ENCODE assay signal across 14 cellular contexts in genomic region chr1:78047131-78047530, GRCh38. TPM values are rescaled to one million over a fixed set of nuclear protein-coding genes. Genes with fewer than 3 reads are reported as not detected.
DNase-seq lines count a peak whose midpoint lies in the region; ATAC-seq, FAIRE-seq and TF ChIP-seq lines count a peak whose summit lies in the region.
"Had no signal": no experiment of that assay in that cellular context is flagged by ENCODE, and none has a peak within 500 bp of the region (broad histone marks: within the 10 kb centered on the region; RNA-seq: fewer than 3 reads in every experiment).

No MANE protein-coding gene starts in this region.

- intact Hi-C loops in body of pancreas (cut with DNase I) = no loop called here
- intact Hi-C loops in HepG2 (cut with micrococcal nuclease; ENCODE audit: unreplicated experiment) = loop anchor here (5.0 kb wide), 1 partner anchor 65 kb away; no protein-coding TSS in a partner anchor
- intact Hi-C loops in uterus (cut with DNase I; ENCODE audit: low total_unique reads) = no loop called here

- TF ChIP-seq CTCF in body of pancreas (IDR thresholded peaks at IDR 0.05) (peak in 5 of 7 experiments; percentile 11 to 65 (median 54)), HepG2 (CRISPR knock-in tag; IDR thresholded peaks at IDR 0.05) (peak; percentile 38), uterus (IDR thresholded peaks at IDR 0.05) (no peak)

- ATAC-seq in body of pancreas (peak; percentile 57), HepG2 (no peak)
- ATAC-seq: activated CD4-positive, alpha-beta T cell treated with anti-CD3 and anti-CD28 coated beads for 36 hours had no signal

- no peaks in the 10 kb centered on the region for H3K36me3 ChIP-seq in body of pancreas (replicated peaks in 1 of 2; ENCODE audit: insufficient read depth in 1 of 2, low read depth in 2 of 2)
- no peaks in the 10 kb centered on the region for H3K36me3 ChIP-seq in HepG2 (replicated peaks in 1 of 2; ENCODE audit: control insufficient read depth in 1 of 2, insufficient read depth in 2 of 2, low read length in 2 of 2)
- no peaks in the 10 kb centered on the region for H3K36me3 ChIP-seq in stomach smooth muscle (ENCODE audit: control insufficient read depth in 2 of 2, insufficient read depth in 2 of 2, low read length in 2 of 2)
- H3K36me3 ChIP-seq in uterus = no peaks in the 10 kb centered on the region

- BruUV-seq in HepG2 (replicated peaks; lab: Mats Ljungman, UMichigan) = no TSS peak

- POLR2A ChIA-PET in HepG2 (lab: Yijun Ruan, JAX) = interaction anchor here (1.2 to 5.1 kb wide), 3 partner anchors 42 to 364 kb away, joined by 4 to 56 read pairs (median 12); partner anchors contain the start of genes DNAJB4 and FUBP1

- peak; percentile 53 for FAIRE-seq in HepG2 (lab: Jason Lieb, UNC)

- H3K27ac Mint-ChIP-seq in activated T-cell treated with anti-CD3 and anti-CD28 coated beads, Interleukin-2, amount 50 U/mL, for 24 hours = no peak overlapping the region
- H3K27ac Mint-ChIP-seq: activated CD4-positive, alpha-beta T cell treated with anti-CD3 and anti-CD28 coated beads for 36 hours had no signal

- H3K4me1 Mint-ChIP-seq in activated T-cell treated with anti-CD3 and anti-CD28 coated beads, Interleukin-2, amount 50 U/mL, for 24 hours (ENCODE audit: low read depth) = peaks cover 42% of the 10 kb centered on the region

- H3K4me2 ChIP-seq in HepG2 (ENCODE audit: low read depth, low read length) = peak overlapping the region; percentile 88

- H3K4me3 Mint-ChIP-seq in activated T-cell treated with anti-CD3 and anti-CD28 coated beads, Interleukin-2, amount 50 U/mL, for 24 hours = peak overlapping the region; percentile 75

- no peaks in the 10 kb centered on the region for H4K20me1 ChIP-seq in HepG2 (ENCODE audit: insufficient read depth, low read length)

- peaks cover 49% of the 10 kb centered on the region for H3K79me2 ChIP-seq in HepG2 (ENCODE audit: insufficient read depth, low read length)

- H2AFZ ChIP-seq in HepG2 (ENCODE audit: low read length) = no peak overlapping the region

- H3K9ac ChIP-seq in HepG2 (ENCODE audit: insufficient read depth, low read depth, low read length) (peak overlapping the region; percentile 80), stomach smooth muscle (ENCODE audit: low read length in 2 of 2) (peak overlapping the region in 1 of 2 donors; percentile 59)

- H3K9me3 Mint-ChIP-seq in activated T-cell treated with anti-CD3 and anti-CD28 coated beads, Interleukin-2, amount 50 U/mL, for 24 hours = no peaks in the 10 kb centered on the region

- peak overlapping the region in 1 of 2 donors; percentile 43 for H3K4me3 ChIP-seq in body of pancreas
- H3K4me3 ChIP-seq in HepG2 (replicated peaks in 1 of 3; ENCODE audit: insufficient read depth in 1 of 3, low read depth in 2 of 3, low read length in 3 of 3) = peak overlapping the region; percentile 79 to 96 (median 90); a peak in 5 of 6 replicates
- H3K4me3 ChIP-seq in stomach smooth muscle (ENCODE audit: low read length in 2 of 2) = peak overlapping the region; percentile 75 to 79
- H3K4me3 ChIP-seq in uterus = no peak overlapping the region

- H3K36me3 Mint-ChIP-seq in activated T-cell treated with anti-CD3 and anti-CD28 coated beads, Interleukin-2, amount 50 U/mL, for 24 hours (ENCODE audit: low read depth) = no peaks in the 10 kb centered on the region

- TF ChIP-seq POLR2A in body of pancreas (IDR thresholded peaks at IDR 0.05) (no peak), HepG2 (IDR thresholded peaks at IDR 0.05; ENCODE audit: insufficient read depth in 1 of 2, low read depth in 2 of 2, low read length in 2 of 2) (no peak), uterus (IDR thresholded peaks at IDR 0.05) (no peak)

- WGBS in body of pancreas, 2 donors = 14 to 17% methylated on average over 5 of the region's 5 CpGs
- 2% methylated on average over 5 of the region's 5 CpGs for WGBS in HepG2 (ENCODE audit: low lambda C conversion rate)

- DNase-seq in activated T-cell treated with anti-CD3 and anti-CD28 coated beads, Interleukin-2, amount 50 U/mL, for 24 hours = no peak
- DNase-seq in activated T-cell treated with anti-CD3 and anti-CD28 coated beads for 4 hours (no peak), body of pancreas (peak; percentile 53 to 78 (median 62)), HepG2 (ENCODE audit: low spot score) (no peak), uterus (no peak), NCI-H1092 treated with DMSO at 0.1 percent for 48 hours (lab: John Stamatoyannopoulos, UW) (no peak)
- no peak for DNase-seq in activated CD4-positive, alpha-beta T cell treated with anti-CD3 and anti-CD28 coated beads, Interleukin-2, amount 50 U/mL, for 48 hours
- DNase-seq: activated CD4-positive, alpha-beta T cell treated with anti-CD3 and anti-CD28 coated beads for 36 hours; anterior cingulate cortex; GM23248; KG1; NCI-H526 had no signal

- CTCF ChIA-PET in HepG2 (lab: Yijun Ruan, JAX; ENCODE audit: low intra/inter-chr PET ratio, low total read pairs) = no interaction called here

- no peaks in the 10 kb centered on the region for H3K27me3 ChIP-seq in body of pancreas
- no peaks in the 10 kb centered on the region; a peak in 1 of 5 replicates for H3K27me3 ChIP-seq in HepG2 (ENCODE audit: control insufficient read depth in 1 of 2, insufficient read depth in 2 of 2, low read length in 2 of 2)
- H3K27me3 ChIP-seq in stomach smooth muscle (ENCODE audit: control insufficient read depth in 1 of 2, insufficient read depth in 2 of 2, low read length in 2 of 2) = no peaks in the 10 kb centered on the region
- no peaks in the 10 kb centered on the region for H3K27me3 ChIP-seq in uterus

- H3K4me1 ChIP-seq in body of pancreas = peaks cover 51% of the 10 kb centered on the region
- peaks cover 53% of the 10 kb centered on the region for H3K4me1 ChIP-seq in HepG2 (ENCODE audit: insufficient read depth, low read length)
- peaks cover 14% of the 10 kb centered on the region for H3K4me1 ChIP-seq in stomach smooth muscle (ENCODE audit: control insufficient read depth, insufficient read depth, low read length)
- H3K4me1 ChIP-seq in uterus = no peaks in the 10 kb centered on the region

- H3K27ac ChIP-seq in body of pancreas = peak overlapping the region in 3 of 4 donors; percentile 95 to 97 (median 95)
- peak overlapping the region; percentile 86 for H3K27ac ChIP-seq in HepG2 (ENCODE audit: extremely low read length, insufficient read depth, low read length)
- no peak overlapping the region for H3K27ac ChIP-seq in stomach smooth muscle (ENCODE audit: low read length)
- H3K27ac ChIP-seq in uterus = peak overlapping the region in 1 of 2 donors; percentile 72
- H3K27ac ChIP-seq: GM23248 had no signal

- in situ Hi-C loops in HepG2 (cut with HindIII; ENCODE audit: extremely low pct_ligation_motif_present, low pct_unique_long_range_greater_than_20kb) = no loop called here

- H3K9me3 ChIP-seq in body of pancreas (no peaks in the 10 kb centered on the region), HepG2 (ENCODE audit: low read length) (no peaks in the 10 kb centered on the region), stomach smooth muscle (ENCODE audit: control insufficient read depth in 2 of 2, low read length in 2 of 2) (no peaks in the 10 kb centered on the region), uterus (no peaks in the 10 kb centered on the region)

- TF ChIP-seq RAD21 in HepG2 (CRISPR knock-in tag; IDR thresholded peaks at IDR 0.05) = no peak

- TF ChIP-seq EP300 in HepG2 (IDR thresholded peaks at IDR 0.05; ENCODE audit: low read depth in 2 of 2, low read length in 2 of 2) (no peak), HepG2 (CRISPR knock-in tag; IDR thresholded peaks at IDR 0.05; ENCODE audit: borderline replicate concordance) (no peak)

- H3K27me3 Mint-ChIP-seq in activated T-cell treated with anti-CD3 and anti-CD28 coated beads, Interleukin-2, amount 50 U/mL, for 24 hours = peaks cover 72% of the 10 kb centered on the region

RNA-seq across cellular contexts. Expression of gene GIPC2, which starts 1.4 kb away (rescaled TPM):
- total RNA-seq in body of pancreas = 10 to 100 TPM; 19.2 to 20.1 TPM
- 21.6 and 39.7 TPM in 2 replicates for total RNA-seq in HepG2 (2016; rRNA removed; fragmentation: Illumina TruSeq; extraction: Trizol)
- total RNA-seq in HepG2 (2016; cell fraction: cytosol; rRNA removed; fragmentation: Illumina TruSeq; extraction: Trizol; ENCODE audit: low read depth) = 2.0 and 2.2 TPM in 2 replicates
- total RNA-seq in HepG2 (2016; cell fraction: insoluble cytoplasmic fraction; rRNA removed; fragmentation: Illumina TruSeq; extraction: Trizol) = 22.5 and 39.5 TPM in 2 replicates
- total RNA-seq in HepG2 (2016; cell fraction: membrane; rRNA removed; fragmentation: Illumina TruSeq; extraction: Trizol) = 8.3 and 9.4 TPM in 2 replicates
- total RNA-seq in HepG2 (2016; cell fraction: nucleus; rRNA removed; fragmentation: Illumina TruSeq; extraction: Trizol) = 21.2 and 21.7 TPM in 2 replicates
- 5.1 and 6.1 TPM in 2 replicates for polyA plus RNA-seq in HepG2 (2011; rRNA removed)
- 2.9 and 4.8 TPM in 2 replicates for polyA plus RNA-seq in HepG2 (2011; cell fraction: cytosol; rRNA removed)
- polyA plus RNA-seq in HepG2 (2011; cell fraction: nucleus; rRNA removed) = 2.7 and 4.2 TPM in 2 replicates
- polyA plus RNA-seq in HepG2 (2012) = 10.6 and 16.9 TPM in 2 replicates
- polyA plus RNA-seq in HepG2 (2016; cell fraction: cytosol; fragmentation: Illumina TruSeq; extraction: Trizol; ENCODE audit: low read depth) = 1.9 and 2.2 TPM in 2 replicates
- polyA plus RNA-seq in HepG2 (2016; cell fraction: insoluble cytoplasmic fraction; fragmentation: Illumina TruSeq; extraction: Trizol; ENCODE audit: low read depth) = 39.5 and 45.6 TPM in 2 replicates
- 6.7 and 7.1 TPM in 2 replicates for polyA plus RNA-seq in HepG2 (2016; cell fraction: membrane; fragmentation: Illumina TruSeq; extraction: Trizol; ENCODE audit: low read depth)
- 14.6 and 15.7 TPM in 2 replicates for polyA plus RNA-seq in HepG2 (2016; cell fraction: nucleus; fragmentation: Illumina TruSeq; extraction: Trizol; ENCODE audit: insufficient read depth, low read depth)
- 3.5 TPM in 1 of 2 replicates, not detected in the other for polyA minus RNA-seq in HepG2 (2011; rRNA and poly(A)+ RNA removed; ENCODE audit: low replicate concordance)
- 6.9 and 7.6 TPM in 2 replicates for polyA minus RNA-seq in HepG2 (2011; cell fraction: cytosol; rRNA and poly(A)+ RNA removed)
- 27.6 and 32.6 TPM in 2 replicates for polyA minus RNA-seq in HepG2 (2011; cell fraction: nucleus; rRNA and poly(A)+ RNA removed)
- total RNA-seq in uterus = 1 to 10 TPM; 3.6 to 8.2 (median 5.8) TPM
- total RNA-seq: SK-MEL-5 had no signal

RNA-seq across cellular contexts. Expression of gene DNAJB4, which starts 42.4 kb away (rescaled TPM):
- total RNA-seq in body of pancreas = 10 to 100 TPM; 20.2 to 24.1 TPM
- 18.6 and 25.7 TPM in 2 replicates for total RNA-seq in HepG2 (2016; rRNA removed; fragmentation: Illumina TruSeq; extraction: Trizol)
- 2.7 and 3.0 TPM in 2 replicates for total RNA-seq in HepG2 (2016; cell fraction: cytosol; rRNA removed; fragmentation: Illumina TruSeq; extraction: Trizol; ENCODE audit: low read depth)
- 16.9 and 25.9 TPM in 2 replicates for total RNA-seq in HepG2 (2016; cell fraction: insoluble cytoplasmic fraction; rRNA removed; fragmentation: Illumina TruSeq; extraction: Trizol)
- total RNA-seq in HepG2 (2016; cell fraction: membrane; rRNA removed; fragmentation: Illumina TruSeq; extraction: Trizol) = 5.7 and 9.7 TPM in 2 replicates
- 14.1 and 15.4 TPM in 2 replicates for total RNA-seq in HepG2 (2016; cell fraction: nucleus; rRNA removed; fragmentation: Illumina TruSeq; extraction: Trizol)
- 3.0 and 4.4 TPM in 2 replicates for polyA plus RNA-seq in HepG2 (2011; rRNA removed)
- 2.3 and 2.8 TPM in 2 replicates for polyA plus RNA-seq in HepG2 (2011; cell fraction: cytosol; rRNA removed)
- polyA plus RNA-seq in HepG2 (2011; cell fraction: nucleus; rRNA removed) = 4.2 and 4.7 TPM in 2 replicates
- 9.3 and 9.6 TPM in 2 replicates for polyA plus RNA-seq in HepG2 (2012)
- 0.76 and 1.0 TPM in 2 replicates for polyA plus RNA-seq in HepG2 (2016; cell fraction: cytosol; fragmentation: Illumina TruSeq; extraction: Trizol; ENCODE audit: low read depth)
- polyA plus RNA-seq in HepG2 (2016; cell fraction: insoluble cytoplasmic fraction; fragmentation: Illumina TruSeq; extraction: Trizol; ENCODE audit: low read depth) = 17.4 and 17.8 TPM in 2 replicates
- polyA plus RNA-seq in HepG2 (2016; cell fraction: membrane; fragmentation: Illumina TruSeq; extraction: Trizol; ENCODE audit: low read depth) = 2.1 and 2.3 TPM in 2 replicates
- polyA plus RNA-seq in HepG2 (2016; cell fraction: nucleus; fragmentation: Illumina TruSeq; extraction: Trizol; ENCODE audit: insufficient read depth, low read depth) = 14.1 and 15.4 TPM in 2 replicates
- 3.2 and 9.2 TPM in 2 replicates for polyA minus RNA-seq in HepG2 (2011; rRNA and poly(A)+ RNA removed; ENCODE audit: low replicate concordance)
- polyA minus RNA-seq in HepG2 (2011; cell fraction: cytosol; rRNA and poly(A)+ RNA removed) = 5.0 and 5.2 TPM in 2 replicates
- polyA minus RNA-seq in HepG2 (2011; cell fraction: nucleus; rRNA and poly(A)+ RNA removed) = 15.8 and 16.3 TPM in 2 replicates
- 10 to 100 TPM; 38.0 to 70.9 (median 59.1) TPM for total RNA-seq in uterus

Comparison
In these comparisons a context has a peak if more than half of its experiments do, and no peak if none do; other contexts are left out.
1. DNase-seq: peak in body of pancreas (4 of 4); none in activated T-cell treated with anti-CD3 and anti-CD28 coated beads, Interleukin-2, amount 50 U/mL, for 24 hours (single experiment), activated T-cell treated with anti-CD3 and anti-CD28 coated beads for 4 hours (single experiment), HepG2 (single experiment), activated CD4-positive, alpha-beta T cell treated with anti-CD3 and anti-CD28 coated beads, Interleukin-2, amount 50 U/mL, for 48 hours (0 of 2), uterus (0 of 2) and NCI-H1092 treated with DMSO at 0.1 percent for 48 hours (single experiment).
2. H3K4me3 ChIP-seq: peak in HepG2 (3 of 3) and stomach smooth muscle (2 of 2); none in uterus (0 of 2).
3. CTCF ChIP-seq: peak in body of pancreas (5 of 7) and HepG2 (single experiment); none in uterus (0 of 4).